Comparison of ENCODE assay signal across 10 cellular contexts in the genomic region with DNA sequence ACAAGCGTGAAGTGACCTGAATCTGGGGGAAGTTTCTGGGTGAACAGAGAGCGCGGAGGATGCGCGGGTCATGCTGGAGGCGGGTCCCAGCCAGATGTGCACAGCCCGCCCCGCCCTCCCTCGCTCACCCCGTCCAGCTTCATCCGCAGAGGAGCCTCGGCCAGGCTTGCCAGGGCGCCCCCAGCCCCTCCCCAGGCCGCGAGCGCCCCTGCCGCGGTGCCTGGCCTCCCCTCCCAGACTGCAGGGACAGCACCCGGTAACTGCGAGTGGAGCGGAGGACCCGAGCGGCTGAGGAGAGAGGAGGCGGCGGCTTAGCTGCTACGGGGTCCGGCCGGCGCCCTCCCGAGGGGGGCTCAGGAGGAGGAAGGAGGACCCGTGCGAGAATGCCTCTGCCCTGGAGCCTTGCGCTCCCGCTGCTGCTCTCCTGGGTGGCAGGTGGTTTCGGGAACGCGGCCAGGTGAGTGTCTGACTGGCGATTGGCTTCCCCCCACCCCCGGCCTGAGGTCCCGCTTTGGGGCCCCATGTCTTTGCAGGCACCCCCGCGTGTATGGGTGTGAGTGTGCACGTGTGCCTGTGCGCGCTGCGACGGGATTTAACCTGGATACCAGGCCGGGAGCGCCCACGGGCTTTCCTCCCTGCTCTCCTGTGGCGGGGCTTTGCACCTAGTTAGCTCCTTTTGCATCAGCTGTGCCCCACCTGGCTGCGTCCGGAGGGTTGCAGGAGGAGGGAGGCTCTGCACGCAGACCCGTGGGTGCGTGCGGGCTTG. TPM values are rescaled to one million over a fixed set of nuclear protein-coding genes. Genes with fewer than 3 reads are reported as not detected.
DNase-seq lines count a peak whose midpoint lies in the region; ATAC-seq, FAIRE-seq and TF ChIP-seq lines count a peak whose summit lies in the region.
"Had no signal": no experiment of that assay in that cellular context is flagged by ENCODE, and none has a peak within 500 bp of the region (broad histone marks: within the 10 kb centered on the region; RNA-seq: fewer than 3 reads in every experiment).

A gene with protein sequence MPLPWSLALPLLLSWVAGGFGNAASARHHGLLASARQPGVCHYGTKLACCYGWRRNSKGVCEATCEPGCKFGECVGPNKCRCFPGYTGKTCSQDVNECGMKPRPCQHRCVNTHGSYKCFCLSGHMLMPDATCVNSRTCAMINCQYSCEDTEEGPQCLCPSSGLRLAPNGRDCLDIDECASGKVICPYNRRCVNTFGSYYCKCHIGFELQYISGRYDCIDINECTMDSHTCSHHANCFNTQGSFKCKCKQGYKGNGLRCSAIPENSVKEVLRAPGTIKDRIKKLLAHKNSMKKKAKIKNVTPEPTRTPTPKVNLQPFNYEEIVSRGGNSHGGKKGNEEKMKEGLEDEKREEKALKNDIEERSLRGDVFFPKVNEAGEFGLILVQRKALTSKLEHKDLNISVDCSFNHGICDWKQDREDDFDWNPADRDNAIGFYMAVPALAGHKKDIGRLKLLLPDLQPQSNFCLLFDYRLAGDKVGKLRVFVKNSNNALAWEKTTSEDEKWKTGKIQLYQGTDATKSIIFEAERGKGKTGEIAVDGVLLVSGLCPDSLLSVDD (plus strand): TSS at position 123 of the 766 bp plus-strand sequence. CDS start 261 bp downstream, at position 384.

- no peak for TF ChIP-seq POLR2A in IMR-90 (IDR thresholded peaks at IDR 0.05; ENCODE audit: low read depth, low read length)
- TF ChIP-seq POLR2A in endothelial cell of umbilical vein (IDR thresholded peaks at IDR 0.05; ENCODE audit: low read depth, low read length): no peak
- TF ChIP-seq POLR2A in prostate gland (IDR thresholded peaks at IDR 0.05): no peak

- FAIRE-seq in endothelial cell of umbilical vein (lab: Jason Lieb, UNC): no peak
- FAIRE-seq: endometrium had no signal

- 16% methylated on average over 15 of the region's 57 CpGs; no CpG with 5 or more reads in 1 of the 2 experiments for WGBS in IMR-90 (ENCODE audit: extremely low coverage in 2 of 2, insufficient read length in 1 of 2), 2 experiments
- WGBS in prostate gland: 14% methylated on average over 6 of the region's 57 CpGs

- H2BK15ac ChIP-seq in IMR-90 (ENCODE audit: low read depth, low read length): no peak within 1 kb of the TSS

- H3K4me1 Mint-ChIP-seq in progenitor cell of endocrine pancreas (ENCODE audit: low read depth): no peaks in the 10 kb centered on the region

- H3K36me3 Mint-ChIP-seq in progenitor cell of endocrine pancreas (ENCODE audit: insufficient read depth): no peaks in the 10 kb centered on the region
- H3K36me3 Mint-ChIP-seq: IgD-negative memory B cell had no signal

- POLR2A ChIA-PET in IMR-90 (lab: Charles Lee; ENCODE audit: unreplicated experiment): no interaction called here
- POLR2A ChIA-PET in endothelial cell of umbilical vein (lab: Charles Lee): no interaction called here

- ATAC-seq in IMR-90 (ENCODE audit: low read depth): peak; percentile 27; the same call in 1 of the 2 replicates
- ATAC-seq in GM19467 (IDR thresholded peaks at IDR 0.05; ENCODE audit: unreplicated experiment): no peak
- no peak for ATAC-seq in GM21528 (IDR thresholded peaks at IDR 0.05; ENCODE audit: low FRiP score, unreplicated experiment)

- H4K8ac ChIP-seq in IMR-90 (ENCODE audit: low read depth in 2 of 2, low read length in 2 of 2): no peak within 1 kb of the TSS

- H3K18ac ChIP-seq in IMR-90 (ENCODE audit: low read depth, low read length): no peak within 1 kb of the TSS

- intact Hi-C loops in IMR-90 (cut with micrococcal nuclease) (no loop called here), endothelial cell of umbilical vein (cut with micrococcal nuclease) (no loop called here), prostate gland (cut with DNase I) (no loop called here)

- H3K79me2 ChIP-seq in endothelial cell of umbilical vein (ENCODE audit: control insufficient read depth, insufficient read depth, low read length): no peaks in the 10 kb centered on the region

- CTCF ChIA-PET in IMR-90 (lab: Yijun Ruan, JAX) (interaction anchor here (0.5 kb wide), 1 partner anchor 1615 kb away, joined by 3 read pairs; no protein-coding TSS in a partner anchor), endothelial cell of umbilical vein (lab: Charles Lee) (no interaction called here)

- H2AFZ ChIP-seq in IMR-90 (replicated peaks; ENCODE audit: low read length, poor library complexity) (no peak within 1 kb of the TSS), endothelial cell of umbilical vein (ENCODE audit: low read depth, low read length) (no peak within 1 kb of the TSS)

- H3K9ac ChIP-seq in IMR-90 (ENCODE audit: low read depth, low read length) (no peak within 1 kb of the TSS), endothelial cell of umbilical vein (replicated peaks; ENCODE audit: extremely low read depth, insufficient read depth, low read length) (no peak within 1 kb of the TSS)

- DNase-seq in NCI-H2227 (lab: John Stamatoyannopoulos, UW; ENCODE audit: unreplicated experiment) (peak; percentile 19), NCI-H2227 treated with DMSO at 0.1 percent for 48 hours (lab: John Stamatoyannopoulos, UW) (no peak), IMR-90 (no peak), endothelial cell of umbilical vein (ENCODE audit: low read depth, low spot score) (no peak), progenitor cell of endocrine pancreas (ENCODE audit: low spot score, unreplicated experiment) (peak; percentile 10), prostate gland (ENCODE audit: low spot score) (no peak)

- no peak within 1 kb of the TSS for H3K23ac ChIP-seq in IMR-90 (ENCODE audit: low read depth, low read length)

- H2AK5ac ChIP-seq in IMR-90 (ENCODE audit: low read depth, low read length): no peak within 1 kb of the TSS

- no peak within 1 kb of the TSS for H2BK120ac ChIP-seq in IMR-90 (ENCODE audit: low read depth, low read length)

- no peak for TF ChIP-seq RAD21 in IMR-90 (IDR thresholded peaks at IDR 0.05; ENCODE audit: low read length)

- H3K79me1 ChIP-seq in IMR-90 (ENCODE audit: low read depth in 1 of 2, low read length in 2 of 2): no peaks in the 10 kb centered on the region

- H3K9me1 ChIP-seq in IMR-90 (ENCODE audit: insufficient read depth, low read length) (no peaks in the 10 kb centered on the region), endothelial cell of umbilical vein (replicated peaks; ENCODE audit: control insufficient read depth, extremely low read depth, insufficient read depth, low read length) (no peaks in the 10 kb centered on the region)

- H3K4me2 ChIP-seq in IMR-90 (ENCODE audit: low read depth, low read length) (peak within 1 kb of the TSS; percentile 20; the same call in 1 of the 2 replicates), endothelial cell of umbilical vein (ENCODE audit: insufficient read depth, low read length) (no peak within 1 kb of the TSS)

- H3K27ac ChIP-seq in IMR-90 (ENCODE audit: insufficient read depth, low read length) (no peak within 1 kb of the TSS), endothelial cell of umbilical vein (ENCODE audit: insufficient read depth, low read depth, low read length) (no peak within 1 kb of the TSS), prostate gland (no peak within 1 kb of the TSS)

- in situ Hi-C loops in IMR-90 (cut with MboI; ENCODE audit: low sequenced_read_pairs): no loop called here

- no peak within 1 kb of the TSS for H4K91ac ChIP-seq in IMR-90 (ENCODE audit: insufficient read depth, low read depth, low read length)

- no peak within 1 kb of the TSS for H3K4ac ChIP-seq in IMR-90 (ENCODE audit: low read depth, low read length)

- H3K4me1 ChIP-seq in IMR-90 (ENCODE audit: control insufficient read depth, insufficient read depth, low read length) (no peaks in the 10 kb centered on the region; the same call in 1 of the 2 replicates), endothelial cell of umbilical vein (ENCODE audit: control insufficient read depth, extremely low read depth, insufficient read depth, low read length) (no peaks in the 10 kb centered on the region), prostate gland (replicated peaks) (no peaks in the 10 kb centered on the region)

- peaks cover 14% of the 10 kb centered on the region for H3K9me3 Mint-ChIP-seq in progenitor cell of endocrine pancreas (ENCODE audit: low read depth)

- H3K27me3 Mint-ChIP-seq in progenitor cell of endocrine pancreas: peaks cover 42% of the 10 kb centered on the region

- H3K4me3 Mint-ChIP-seq in progenitor cell of endocrine pancreas (ENCODE audit: low read depth): peak within 1 kb of the TSS; percentile 55

- H3K27me3 ChIP-seq in IMR-90 (ENCODE audit: control insufficient read depth, insufficient read depth, low read length): peaks cover 42% of the 10 kb centered on the region
- H3K27me3 ChIP-seq in endothelial cell of umbilical vein (ENCODE audit: control insufficient read depth in 2 of 2, insufficient read depth in 2 of 2, low read length in 2 of 2): peaks cover 14 to 26% of the 10 kb centered on the region in 2 experiments
- no peaks in the 10 kb centered on the region for H3K27me3 ChIP-seq in prostate gland (replicated peaks; ENCODE audit: insufficient read depth)

- H4K20me1 ChIP-seq in IMR-90 (ENCODE audit: insufficient read depth, low read length) (no peaks in the 10 kb centered on the region), endothelial cell of umbilical vein (replicated peaks; ENCODE audit: control insufficient read depth, extremely low read depth, insufficient read depth, low read length) (no peaks in the 10 kb centered on the region)

- H3K4me3 ChIP-seq in IMR-90 (ENCODE audit: insufficient read depth, low read depth, low read length) (peak within 1 kb of the TSS; percentile 10; the same call in 1 of the 2 replicates), endothelial cell of umbilical vein (replicated peaks in 1 of 3; ENCODE audit: insufficient read depth in 1 of 3, low read depth in 1 of 3, low read length in 3 of 3) (no peak within 1 kb of the TSS), prostate gland (no peak within 1 kb of the TSS)

- H3K9me3 ChIP-seq in IMR-90 (ENCODE audit: control insufficient read depth, insufficient read depth, low read length) (no peaks in the 10 kb centered on the region), endothelial cell of umbilical vein (replicated peaks; ENCODE audit: control insufficient read depth, insufficient read depth, low read length) (no peaks in the 10 kb centered on the region), prostate gland (no peaks in the 10 kb centered on the region)

- H2BK20ac ChIP-seq in IMR-90 (ENCODE audit: low read depth, low read length): no peak within 1 kb of the TSS

- no peak within 1 kb of the TSS for H2BK5ac ChIP-seq in IMR-90 (ENCODE audit: low read depth, low read length, poor library complexity, severe bottlenecking)

- dilution Hi-C loops in IMR-90 (cut with HindIII; ENCODE audit: low sequenced_read_pairs, unreplicated experiment): no loop called here
- dilution Hi-C loops in endothelial cell of umbilical vein (cut with MboI; ENCODE audit: extremely low pct_ligation_motif_present, low sequenced_read_pairs): no loop called here

- TF ChIP-seq CTCF in IMR-90 (conservative IDR thresholded peaks at IDR 0.05; ENCODE audit: low read depth, low read length) (no peak), endothelial cell of umbilical vein (IDR thresholded peaks at IDR 0.05; ENCODE audit: extremely low read depth in 1 of 2, insufficient read depth in 1 of 2, low read depth in 1 of 2, low read length in 2 of 2) (no peak), progenitor cell of endocrine pancreas (IDR thresholded peaks at IDR 0.05; ENCODE audit: unreplicated experiment) (no peak), prostate gland (IDR thresholded peaks at IDR 0.05) (no peak)

- no peak within 1 kb of the TSS for H3K27ac Mint-ChIP-seq in progenitor cell of endocrine pancreas
- H3K27ac Mint-ChIP-seq: IgD-negative memory B cell had no signal

- H3K36me3 ChIP-seq in IMR-90 (ENCODE audit: control insufficient read depth, insufficient read depth, low read length) (no peaks in the 10 kb centered on the region), endothelial cell of umbilical vein (ENCODE audit: control insufficient read depth in 2 of 2, extremely low read depth in 1 of 2, insufficient read depth in 2 of 2, low read length in 2 of 2) (no peaks in the 10 kb centered on the region), prostate gland (no peaks in the 10 kb centered on the region)

- H3K14ac ChIP-seq in IMR-90 (replicated peaks; ENCODE audit: low read depth, low read length): no peak within 1 kb of the TSS

- BruUV-seq in IMR-90 (replicated peaks; lab: Mats Ljungman, UMichigan) (no TSS peak), endothelial cell of umbilical vein (replicated peaks; lab: Mats Ljungman, UMichigan) (no TSS peak)

- H2AK9ac ChIP-seq in IMR-90 (replicated peaks; ENCODE audit: low read depth, low read length, poor library complexity): no peak within 1 kb of the TSS

- H3K56ac ChIP-seq in IMR-90 (ENCODE audit: extremely low read depth, insufficient read depth, low read length): no peak within 1 kb of the TSS

- H4K5ac ChIP-seq in IMR-90 (ENCODE audit: low read depth, low read length): no peak within 1 kb of the TSS

RNA-seq across cellular contexts. Expression of the gene that starts here (rescaled TPM):
- total RNA-seq in IMR-90 (2012; rRNA removed) (not detected in 2 replicates), endothelial cell of umbilical vein (not detected in 2 replicates), progenitor cell of endocrine pancreas (0.29 and 0.34 TPM in 2 replicates), prostate gland (under 1 TPM in 1 of 2 donors, not detected in 1; 0.23 TPM)
- polyA plus RNA-seq in IMR-90 (2012; rRNA removed) (not detected in 2 replicates), endothelial cell of umbilical vein (not detected in 2 replicates)
- not detected in 2 replicates for polyA plus RNA-seq in IMR-90 (2012; cell fraction: cytosol; rRNA removed)
- not detected in 2 replicates for polyA plus RNA-seq in IMR-90 (2012; cell fraction: nucleus; rRNA removed; ENCODE audit: low replicate concordance)
- polyA plus RNA-seq in endothelial cell of umbilical vein (2011; cell fraction: cytosol; rRNA removed): not detected in 2 replicates
- not detected in 2 replicates for polyA plus RNA-seq in endothelial cell of umbilical vein (2011; cell fraction: nucleus; rRNA removed)
- not detected in 2 replicates for polyA plus RNA-seq in endothelial cell of umbilical vein (2012)
- not detected in 2 replicates for polyA minus RNA-seq in endothelial cell of umbilical vein
- not detected for polyA minus RNA-seq in endothelial cell of umbilical vein (2011; cell fraction: cytosol; rRNA and poly(A)+ RNA removed)
- not detected in 2 replicates for polyA minus RNA-seq in endothelial cell of umbilical vein (2011; cell fraction: nucleus; rRNA and poly(A)+ RNA removed)
- polyA plus RNA-seq: IgD-negative memory B cell had no signal

Comparison
In these comparisons a context has a peak if more than half of its experiments do, and no peak if none do; other contexts are left out.
1. Peak in ATAC-seq, H3K4me3 ChIP-seq and H3K4me2 ChIP-seq in IMR-90; RNA of the gene not detected or under 1 TPM.
2. Peak in DNase-seq in progenitor cell of endocrine pancreas; RNA of the gene not detected or under 1 TPM.